In the genomic region with DNA sequence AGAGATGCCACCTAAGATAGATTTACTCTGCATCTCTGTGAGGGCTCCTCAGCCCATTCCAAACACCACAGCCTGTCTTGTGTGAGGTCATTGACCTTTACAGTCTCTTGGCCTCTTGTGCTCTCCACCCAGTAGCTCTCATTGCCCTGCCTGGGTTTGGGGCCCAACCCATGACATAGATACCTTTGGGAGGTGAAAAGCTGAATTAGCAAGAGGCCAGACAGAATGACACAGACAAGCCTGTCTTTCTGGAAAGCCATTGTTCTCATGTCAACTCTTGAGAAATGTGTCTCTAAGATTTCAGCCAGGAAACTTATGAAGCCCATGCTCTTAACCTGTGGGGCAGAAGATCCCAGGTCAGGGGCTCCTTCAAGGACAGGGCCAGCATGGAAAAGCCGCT, we compare ENCODE assay signal across 1 cellular context.
TF ChIP-seq lines count a peak whose summit lies in the region.

No MANE protein-coding gene starts in this region.

TF ChIP-seq in IMR-90, 13 proteins besides CTCF, POLR2A, EP300 and RAD21:
- TF ChIP-seq, protein P1, sequence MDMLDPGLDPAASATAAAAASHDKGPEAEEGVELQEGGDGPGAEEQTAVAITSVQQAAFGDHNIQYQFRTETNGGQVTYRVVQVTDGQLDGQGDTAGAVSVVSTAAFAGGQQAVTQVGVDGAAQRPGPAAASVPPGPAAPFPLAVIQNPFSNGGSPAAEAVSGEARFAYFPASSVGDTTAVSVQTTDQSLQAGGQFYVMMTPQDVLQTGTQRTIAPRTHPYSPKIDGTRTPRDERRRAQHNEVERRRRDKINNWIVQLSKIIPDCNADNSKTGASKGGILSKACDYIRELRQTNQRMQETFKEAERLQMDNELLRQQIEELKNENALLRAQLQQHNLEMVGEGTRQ (IDR thresholded peaks at IDR 0.05; ENCODE audit: low read depth, low read length), result no peak
- TF ChIP-seq MAZ (IDR thresholded peaks at IDR 0.05; ENCODE audit: borderline replicate concordance, low read depth, low read length) (no peak), RCOR1 (IDR thresholded peaks at IDR 0.05; ENCODE audit: insufficient replicate concordance, low read length) (no peak), CHD1 (IDR thresholded peaks at IDR 0.05; ENCODE audit: low read depth, low read length) (no peak), MAFK (IDR thresholded peaks at IDR 0.05; ENCODE audit: low read depth, low read length) (no peak)
- TF ChIP-seq, protein P2, sequence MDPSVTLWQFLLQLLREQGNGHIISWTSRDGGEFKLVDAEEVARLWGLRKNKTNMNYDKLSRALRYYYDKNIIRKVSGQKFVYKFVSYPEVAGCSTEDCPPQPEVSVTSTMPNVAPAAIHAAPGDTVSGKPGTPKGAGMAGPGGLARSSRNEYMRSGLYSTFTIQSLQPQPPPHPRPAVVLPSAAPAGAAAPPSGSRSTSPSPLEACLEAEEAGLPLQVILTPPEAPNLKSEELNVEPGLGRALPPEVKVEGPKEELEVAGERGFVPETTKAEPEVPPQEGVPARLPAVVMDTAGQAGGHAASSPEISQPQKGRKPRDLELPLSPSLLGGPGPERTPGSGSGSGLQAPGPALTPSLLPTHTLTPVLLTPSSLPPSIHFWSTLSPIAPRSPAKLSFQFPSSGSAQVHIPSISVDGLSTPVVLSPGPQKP (IDR thresholded peaks at IDR 0.05; ENCODE audit: borderline replicate concordance, low read depth, low read length), result no peak
